Comparison of ENCODE assay signal across 13 cellular contexts in the genomic region with DNA sequence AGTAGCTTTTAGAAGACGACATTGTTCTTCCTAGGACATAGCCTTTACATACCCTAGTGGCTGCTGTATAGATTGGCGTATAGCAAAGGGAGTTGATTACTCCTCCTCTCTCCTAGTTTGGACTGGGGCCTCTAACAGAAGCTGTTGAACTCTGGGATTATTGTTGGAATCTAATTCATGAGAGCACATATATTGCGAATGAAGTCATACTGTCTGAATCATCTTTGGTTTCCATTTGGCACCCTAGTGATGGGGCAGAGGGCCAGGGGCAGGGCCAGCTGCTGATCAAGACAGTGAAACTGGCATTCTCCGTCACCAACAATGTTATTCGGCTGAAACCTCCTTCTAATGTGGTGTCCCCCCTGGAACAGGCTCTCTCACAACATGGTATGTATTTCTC. TPM values are rescaled to one million over a fixed set of nuclear protein-coding genes. Genes with fewer than 3 reads are reported as not detected.
DNase-seq lines count a peak whose midpoint lies in the region; ATAC-seq, FAIRE-seq and TF ChIP-seq lines count a peak whose summit lies in the region.
"Had no signal": no experiment of that assay in that cellular context is flagged by ENCODE, and none has a peak within 500 bp of the region (broad histone marks: within the 10 kb centered on the region; RNA-seq: fewer than 3 reads in every experiment).

No MANE protein-coding gene starts in this region.

- WGBS in heart left ventricle, 4 donors: 78 to 88% (median 84%) methylated on average over 5 of the region's 5 CpGs

- H3K9me3 ChIP-seq in heart left ventricle (no peaks in the 10 kb centered on the region), vagina (no peaks in the 10 kb centered on the region)

- TF ChIP-seq CTCF in heart left ventricle (IDR thresholded peaks at IDR 0.05) (no peak), bronchial epithelial cell (IDR thresholded peaks at IDR 0.05; ENCODE audit: insufficient read depth, low read length, severe bottlenecking) (no peak), vagina (IDR thresholded peaks at IDR 0.05) (no peak)

- H3K4me3 ChIP-seq in heart left ventricle (peak overlapping the region in 1 of 12 donors; percentile 7), bronchial epithelial cell (ENCODE audit: low read depth, low read length) (no peak overlapping the region), vagina (no peak overlapping the region)

- peaks cover 0 to 7% (median 0%) of the 10 kb centered on the region in 12 donors for H3K4me1 ChIP-seq in heart left ventricle
- H3K4me1 ChIP-seq in vagina: peaks cover 11% of the 10 kb centered on the region

- DNase-seq in heart left ventricle (peak in 1 of 5 donors; percentile 48), Right ventricle myocardium inferior (ENCODE audit: missing footprints) (no peak), bronchial epithelial cell (ENCODE audit: low read depth) (peak; percentile 52), lung microvascular endothelial cell (ENCODE audit: low read depth in 2 of 2) (peak; percentile 30 to 48), vagina (ENCODE audit: extremely low spot score in 2 of 2) (no peak), left lobe of liver (ENCODE audit: low spot score) (no peak), NCI-H128 (lab: John Stamatoyannopoulos, UW; ENCODE audit: unreplicated experiment) (no peak)
- DNase-seq: foreskin melanocyte, NCI-H446 had no signal

- intact Hi-C loops in heart left ventricle (cut with DNase I): no loop called here
- intact Hi-C loops in Right ventricle myocardium inferior (cut with DNase I): no loop called here
- intact Hi-C loops in vagina (cut with DNase I): no loop called here

- H3K36me3 ChIP-seq in heart left ventricle (peaks cover 0 to 100% (median 98%) of the 10 kb centered on the region in 9 donors), bronchial epithelial cell (ENCODE audit: control insufficient read depth, insufficient read depth, low read length) (peaks cover 23% of the 10 kb centered on the region), vagina (peaks cover 0 to 73% of the 10 kb centered on the region in 2 donors)

- no peak for FAIRE-seq in bronchial epithelial cell (lab: Jason Lieb, UNC)
- FAIRE-seq: A204.1, HepG2 had no signal

- ATAC-seq in heart left ventricle (peak; percentile 73 to 86 (median 77)), Right ventricle myocardium inferior (no peak), HG02610 (IDR thresholded peaks at IDR 0.05; ENCODE audit: unreplicated experiment) (no peak), left lobe of liver (no peak)
- ATAC-seq: activated naive CD4-positive, alpha-beta T cell treated with anti-CD3 and anti-CD28 coated beads, Interleukin-2, amount 50 U/mL, for 72 hours; HepG2 had no signal

- H3K27ac ChIP-seq in heart left ventricle (peak overlapping the region in 6 of 12 donors; percentile 4 to 63 (median 50)), vagina (peak overlapping the region; percentile 49)

- H3K27me3 ChIP-seq in heart left ventricle: no peaks in the 10 kb centered on the region
- no peaks in the 10 kb centered on the region for H3K27me3 ChIP-seq in bronchial epithelial cell (ENCODE audit: control insufficient read depth, insufficient read depth, low read length)
- no peaks in the 10 kb centered on the region for H3K27me3 ChIP-seq in vagina

- no peak for TF ChIP-seq POLR2A in heart left ventricle (IDR thresholded peaks at IDR 0.05)
- TF ChIP-seq POLR2A in vagina (IDR thresholded peaks at IDR 0.05): no peak

RNA-seq across cellular contexts. Expression of gene NUP188, which starts 40.3 kb away (rescaled TPM):
- 10 to 100 TPM; 15.1 to 30.4 (median 22.6) TPM for total RNA-seq in heart left ventricle
- 10 to 100 TPM; 10.6 to 35.1 TPM for polyA plus RNA-seq in heart left ventricle
- total RNA-seq in Right ventricle myocardium inferior: 16.0 TPM
- 25.8 and 38.5 TPM in 2 replicates for total RNA-seq in bronchial epithelial cell
- 27.0 and 40.1 TPM in 2 replicates for total RNA-seq in lung microvascular endothelial cell
- 69.0 TPM for total RNA-seq in vagina
- total RNA-seq in left lobe of liver: 11.4 TPM

RNA-seq across cellular contexts. Expression of gene SH3GLB2, which starts 40.3 kb away (rescaled TPM):
- total RNA-seq in heart left ventricle (10 to 100 TPM; 27.3 to 42.7 (median 36.5) TPM), Right ventricle myocardium inferior (32.4 TPM), bronchial epithelial cell (50.5 and 98.1 TPM in 2 replicates), lung microvascular endothelial cell (20.0 and 28.6 TPM in 2 replicates), vagina (86.2 TPM), left lobe of liver (31.3 TPM)
- 10 to 100 TPM; 29.5 to 33.6 TPM for polyA plus RNA-seq in heart left ventricle

RNA-seq across cellular contexts. Expression of gene DOLK, which starts 40.4 kb away (rescaled TPM):
- total RNA-seq in heart left ventricle: 10 to 100 TPM in 6 of 9 donors, 1 to 10 TPM in 3; 8.2 to 14.8 (median 10.6) TPM
- polyA plus RNA-seq in heart left ventricle: 10 to 100 TPM in 1 of 2 donors, 1 to 10 TPM in 1; 7.8 to 15.6 TPM
- 7.5 TPM for total RNA-seq in Right ventricle myocardium inferior
- 22.6 and 24.6 TPM in 2 replicates for total RNA-seq in bronchial epithelial cell
- total RNA-seq in lung microvascular endothelial cell: 22.0 and 40.9 TPM in 2 replicates
- 8.1 TPM for total RNA-seq in vagina
- 7.5 TPM for total RNA-seq in left lobe of liver

RNA-seq across cellular contexts. Expression of gene MIGA2, which starts 48.6 kb away (rescaled TPM):
- total RNA-seq in heart left ventricle (10 to 100 TPM; 29.2 to 49.5 (median 31.6) TPM), Right ventricle myocardium inferior (38.2 TPM), bronchial epithelial cell (12.6 and 25.0 TPM in 2 replicates), lung microvascular endothelial cell (13.5 and 16.9 TPM in 2 replicates), vagina (35.1 TPM), left lobe of liver (22.1 TPM)
- polyA plus RNA-seq in heart left ventricle: 10 to 100 TPM; 27.7 to 61.3 TPM

Comparison
In these comparisons a context has a peak if more than half of its experiments do, and no peak if none do; other contexts are left out.
1. ATAC-seq: peak in heart left ventricle (4 of 4); none in Right ventricle myocardium inferior (single experiment), HG02610 (single experiment) and left lobe of liver (single experiment).
2. DNase-seq: peak in bronchial epithelial cell (single experiment) and lung microvascular endothelial cell (2 of 2); none in Right ventricle myocardium inferior (single experiment), vagina (0 of 2), left lobe of liver (single experiment) and NCI-H128 (single experiment).